1 cellular context compared by ENCODE assay signal in the genomic region with DNA sequence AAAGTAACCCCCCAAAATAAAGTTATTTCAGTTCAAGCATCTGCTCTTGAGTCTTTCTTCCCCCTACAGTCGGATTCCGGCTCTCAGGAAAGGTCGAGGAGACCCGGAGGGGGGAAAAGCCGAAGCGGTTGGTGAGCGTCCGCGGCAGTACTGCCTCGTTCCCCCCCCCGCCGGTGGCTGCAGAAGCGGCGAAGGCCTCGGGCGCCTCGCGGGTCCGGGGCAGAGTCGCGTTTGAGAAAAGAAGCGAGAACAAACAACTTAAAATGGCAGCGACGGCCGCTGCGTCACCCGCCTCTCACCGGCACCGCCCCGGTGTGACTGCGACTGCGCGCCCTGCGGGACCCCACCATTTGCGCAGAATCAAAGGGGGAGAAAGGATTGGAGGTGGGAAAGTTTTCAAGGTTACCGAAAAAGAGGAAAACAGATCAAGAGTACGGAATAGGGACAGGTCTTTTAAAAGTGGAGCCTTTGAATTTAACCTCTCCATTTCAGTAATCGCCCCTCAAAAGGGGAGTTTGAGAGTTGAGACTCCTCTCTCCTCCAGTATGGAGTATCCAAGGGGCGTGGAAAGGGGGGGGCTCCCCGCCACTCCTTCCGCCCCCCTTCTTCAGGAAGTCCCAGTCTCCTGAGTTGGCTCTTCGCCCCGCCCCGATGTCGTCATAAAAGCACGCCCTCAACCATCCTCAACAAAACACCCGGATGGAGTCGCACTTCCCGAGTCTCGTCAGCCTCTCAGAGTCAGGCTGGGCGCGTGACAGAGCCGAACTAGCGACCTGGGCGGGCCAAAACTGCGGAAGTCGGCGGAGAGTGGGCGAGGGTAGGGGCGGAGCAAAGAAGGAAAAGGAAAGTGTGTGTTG.
TF ChIP-seq lines count a peak whose summit lies in the region.

No MANE protein-coding gene starts in this region.

TF ChIP-seq in HepG2, 621 proteins besides CTCF, POLR2A, EP300 and RAD21 (continued from another document and continues in another):
- TF ChIP-seq CEBPZ (IDR thresholded peaks at IDR 0.05; ENCODE audit: low read length): no peak
- peak; percentile 59 for TF ChIP-seq IKZF4 (CRISPR knock-in tag; IDR thresholded peaks at IDR 0.05; ENCODE audit: borderline replicate concordance, low read depth, not compliant biosample characterization)
- peak; percentile 89 for TF ChIP-seq ZNF414 (CRISPR knock-in tag; IDR thresholded peaks at IDR 0.05)
- TF ChIP-seq, protein P1, sequence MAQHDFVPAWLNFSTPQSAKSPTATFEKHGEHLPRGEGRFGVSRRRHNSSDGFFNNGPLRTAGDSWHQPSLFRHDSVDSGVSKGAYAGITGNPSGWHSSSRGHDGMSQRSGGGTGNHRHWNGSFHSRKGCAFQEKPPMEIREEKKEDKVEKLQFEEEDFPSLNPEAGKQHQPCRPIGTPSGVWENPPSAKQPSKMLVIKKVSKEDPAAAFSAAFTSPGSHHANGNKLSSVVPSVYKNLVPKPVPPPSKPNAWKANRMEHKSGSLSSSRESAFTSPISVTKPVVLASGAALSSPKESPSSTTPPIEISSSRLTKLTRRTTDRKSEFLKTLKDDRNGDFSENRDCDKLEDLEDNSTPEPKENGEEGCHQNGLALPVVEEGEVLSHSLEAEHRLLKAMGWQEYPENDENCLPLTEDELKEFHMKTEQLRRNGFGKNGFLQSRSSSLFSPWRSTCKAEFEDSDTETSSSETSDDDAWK (CRISPR knock-in tag; IDR thresholded peaks at IDR 0.05): no peak
- no peak for TF ChIP-seq ZNF629 (CRISPR knock-in tag; conservative IDR thresholded peaks at IDR 0.05)
- peak; percentile 74; the same call in 1 of the 2 replicates for TF ChIP-seq ZSCAN29 (CRISPR knock-in tag; conservative IDR thresholded peaks at IDR 0.05)
- TF ChIP-seq, protein P2, sequence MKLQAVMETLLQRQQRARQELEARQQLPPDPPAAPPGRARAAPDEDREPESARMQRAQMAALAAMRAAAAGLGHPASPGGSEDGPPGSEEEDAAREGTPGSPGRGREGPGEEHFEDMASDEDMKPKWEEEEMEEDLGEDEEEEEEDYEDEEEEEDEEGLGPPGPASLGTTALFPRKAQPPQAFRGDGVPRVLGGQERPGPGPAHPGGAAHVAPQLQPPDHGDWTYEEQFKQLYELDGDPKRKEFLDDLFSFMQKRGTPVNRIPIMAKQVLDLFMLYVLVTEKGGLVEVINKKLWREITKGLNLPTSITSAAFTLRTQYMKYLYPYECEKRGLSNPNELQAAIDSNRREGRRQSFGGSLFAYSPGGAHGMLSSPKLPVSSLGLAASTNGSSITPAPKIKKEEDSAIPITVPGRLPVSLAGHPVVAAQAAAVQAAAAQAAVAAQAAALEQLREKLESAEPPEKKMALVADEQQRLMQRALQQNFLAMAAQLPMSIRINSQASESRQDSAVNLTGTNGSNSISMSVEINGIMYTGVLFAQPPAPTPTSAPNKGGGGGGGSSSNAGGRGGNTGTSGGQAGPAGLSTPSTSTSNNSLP (IDR thresholded peaks at IDR 0.05; ENCODE audit: low read depth, low read length): peak; percentile 64; the same call in 1 of the 2 replicates
- TF ChIP-seq PHF5A (CRISPR knock-in tag; IDR thresholded peaks at IDR 0.05; ENCODE audit: low read depth, unreplicated experiment): peak; percentile 27
- peak; percentile 93 for TF ChIP-seq DNMT3B (CRISPR knock-in tag; conservative IDR thresholded peaks at IDR 0.05)
- TF ChIP-seq ZNF777 (CRISPR knock-in tag; IDR thresholded peaks at IDR 0.05): peak; percentile 16; the same call in 1 of the 2 replicates
- TF ChIP-seq HOXA9 (CRISPR knock-in tag; IDR thresholded peaks at IDR 0.05; ENCODE audit: borderline replicate concordance): no peak
- TF ChIP-seq HIVEP1 (CRISPR knock-in tag; IDR thresholded peaks at IDR 0.05): no peak
- peak; percentile 98 for TF ChIP-seq TAF1 (CRISPR knock-in tag; IDR thresholded peaks at IDR 0.05)
- TF ChIP-seq RARG (CRISPR knock-in tag; IDR thresholded peaks at IDR 0.05; ENCODE audit: low read depth): no peak
- no peak for TF ChIP-seq FOXA1 (IDR thresholded peaks at IDR 0.05)
- peak; percentile 61 for TF ChIP-seq FOXA1 (CRISPR knock-in tag; IDR thresholded peaks at IDR 0.05)
- TF ChIP-seq, protein P3, sequence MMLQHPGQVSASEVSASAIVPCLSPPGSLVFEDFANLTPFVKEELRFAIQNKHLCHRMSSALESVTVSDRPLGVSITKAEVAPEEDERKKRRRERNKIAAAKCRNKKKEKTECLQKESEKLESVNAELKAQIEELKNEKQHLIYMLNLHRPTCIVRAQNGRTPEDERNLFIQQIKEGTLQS (CRISPR knock-in tag; IDR thresholded peaks at IDR 0.05): peak; percentile 61
- no peak for TF ChIP-seq TCF12 (IDR thresholded peaks at IDR 0.05)
- no peak; the same call in 1 of the 2 replicates for TF ChIP-seq TCF12 (CRISPR knock-in tag; IDR thresholded peaks at IDR 0.05)
- no peak; the same call in 1 of the 2 replicates for TF ChIP-seq HHEX (CRISPR knock-in tag; IDR thresholded peaks at IDR 0.05)
- no peak; the same call in 1 of the 2 replicates for TF ChIP-seq ZNF3 (CRISPR knock-in tag; IDR thresholded peaks at IDR 0.05)
- TF ChIP-seq MTA1 (CRISPR knock-in tag; IDR thresholded peaks at IDR 0.05; ENCODE audit: borderline replicate concordance): peak; percentile 6; the same call in 1 of the 2 replicates
- TF ChIP-seq, protein P4, sequence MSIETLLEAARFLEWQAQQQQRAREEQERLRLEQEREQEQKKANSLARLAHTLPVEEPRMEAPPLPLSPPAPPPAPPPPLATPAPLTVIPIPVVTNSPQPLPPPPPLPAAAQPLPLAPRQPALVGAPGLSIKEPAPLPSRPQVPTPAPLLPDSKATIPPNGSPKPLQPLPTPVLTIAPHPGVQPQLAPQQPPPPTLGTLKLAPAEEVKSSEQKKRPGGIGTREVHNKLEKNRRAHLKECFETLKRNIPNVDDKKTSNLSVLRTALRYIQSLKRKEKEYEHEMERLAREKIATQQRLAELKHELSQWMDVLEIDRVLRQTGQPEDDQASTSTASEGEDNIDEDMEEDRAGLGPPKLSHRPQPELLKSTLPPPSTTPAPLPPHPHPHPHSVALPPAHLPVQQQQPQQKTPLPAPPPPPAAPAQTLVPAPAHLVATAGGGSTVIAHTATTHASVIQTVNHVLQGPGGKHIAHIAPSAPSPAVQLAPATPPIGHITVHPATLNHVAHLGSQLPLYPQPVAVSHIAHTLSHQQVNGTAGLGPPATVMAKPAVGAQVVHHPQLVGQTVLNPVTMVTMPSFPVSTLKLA (IDR thresholded peaks at IDR 0.05): no peak
- peak; percentile 39; the same call in 1 of the 2 replicates for TF ChIP-seq TBX3 (IDR thresholded peaks at IDR 0.05; ENCODE audit: borderline replicate concordance)
- no peak for TF ChIP-seq HNRNPUL1 (IDR thresholded peaks at IDR 0.05; ENCODE audit: low read depth, low read length)
- TF ChIP-seq, protein P5, sequence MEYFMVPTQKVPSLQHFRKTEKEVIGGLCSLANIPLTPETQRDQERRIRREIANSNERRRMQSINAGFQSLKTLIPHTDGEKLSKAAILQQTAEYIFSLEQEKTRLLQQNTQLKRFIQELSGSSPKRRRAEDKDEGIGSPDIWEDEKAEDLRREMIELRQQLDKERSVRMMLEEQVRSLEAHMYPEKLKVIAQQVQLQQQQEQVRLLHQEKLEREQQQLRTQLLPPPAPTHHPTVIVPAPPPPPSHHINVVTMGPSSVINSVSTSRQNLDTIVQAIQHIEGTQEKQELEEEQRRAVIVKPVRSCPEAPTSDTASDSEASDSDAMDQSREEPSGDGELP (IDR thresholded peaks at IDR 0.05; ENCODE audit: borderline replicate concordance, low read depth): peak; percentile 28; the same call in 1 of the 2 replicates
- peak in 1 of 2 experiments; percentile 86; a peak in 2 of 4 replicates for TF ChIP-seq REST (IDR thresholded peaks at IDR 0.05; ENCODE audit: borderline replicate concordance in 1 of 2, low read depth in 1 of 2, low read length in 2 of 2)
- TF ChIP-seq GFI1 (CRISPR knock-in tag; IDR thresholded peaks at IDR 0.05; ENCODE audit: borderline replicate concordance): peak; percentile 62; the same call in 1 of the 2 replicates
- no peak for TF ChIP-seq SMARCC2 (IDR thresholded peaks at IDR 0.05)
- peak; percentile 26; the same call in 1 of the 2 replicates for TF ChIP-seq ZNF564 (CRISPR knock-in tag; IDR thresholded peaks at IDR 0.05)
- peak; percentile 80; the same call in 1 of the 2 replicates for TF ChIP-seq SMAD1 (CRISPR knock-in tag; IDR thresholded peaks at IDR 0.05; ENCODE audit: borderline replicate concordance, low read depth)
- no peak for TF ChIP-seq ATRX (CRISPR knock-in tag; IDR thresholded peaks at IDR 0.05; ENCODE audit: borderline replicate concordance)
- no peak; the same call in 1 of the 2 replicates for TF ChIP-seq ZNF687 (CRISPR knock-in tag; IDR thresholded peaks at IDR 0.05)
- TF ChIP-seq RFXAP (CRISPR knock-in tag; IDR thresholded peaks at IDR 0.05; ENCODE audit: borderline replicate concordance): peak; percentile 52; the same call in 1 of the 2 replicates
- TF ChIP-seq ZSCAN25 (CRISPR knock-in tag; IDR thresholded peaks at IDR 0.05): no peak; the same call in 1 of the 2 replicates
